In genomic region chr16:73568769-73569168, GRCh38 we compare ENCODE assay signal across 21 cellular contexts.
"Had no signal": no experiment of that assay in that cellular context is flagged by ENCODE, and none has a peak within 500 bp of the region (broad histone marks: within the 10 kb centered on the region; RNA-seq: fewer than 3 reads in every experiment).

No MANE protein-coding gene starts in this region.

- H3K4me1 ChIP-seq: adrenal gland had no signal

- FAIRE-seq: RCC 7860 had no signal

- ATAC-seq: activated CD4-positive, CD25-positive, alpha-beta regulatory T cell treated with anti-CD3 and anti-CD28 coated beads, Interleukin-2, amount 50 U/mL, for 24 hours; activated CD8-positive, alpha-beta T cell treated with anti-CD3 and anti-CD28 coated beads, Interleukin-2, amount 10 ng/mL, durations not matched to agents 7 days and 5 days; PC-3 had no signal

- H3K27ac ChIP-seq: adrenal gland had no signal

- H3K27me3 Mint-ChIP-seq: activated naive CD8-positive, alpha-beta T cell treated with anti-CD3 and anti-CD28 coated beads, Interleukin-2, amount 10 ng/mL, durations not matched to agents 7 days and 5 days had no signal

- H3K4me1 Mint-ChIP-seq: activated naive CD8-positive, alpha-beta T cell treated with anti-CD3 and anti-CD28 coated beads, Interleukin-2, amount 10 ng/mL, durations not matched to agents 7 days and 5 days had no signal

- H3K9me3 ChIP-seq: adrenal gland had no signal

- H3K36me3 ChIP-seq: adrenal gland had no signal

- H3K27me3 ChIP-seq: adrenal gland had no signal

- DNase-seq: activated CD4-positive, alpha-beta T cell treated with anti-CD3 and anti-CD28 coated beads for 4 hours; activated CD4-positive, alpha-beta T cell treated with anti-CD3 and anti-CD28 coated beads, Interleukin-2, amount 50 U/mL, for 4 hours; activated CD8-positive, alpha-beta memory T cell treated with anti-CD3 and anti-CD28 coated beads, Interleukin-2, amount 50 U/mL, for 48 hours; activated CD8-positive, alpha-beta T cell treated with anti-CD3 and anti-CD28 coated beads, Interleukin-2, amount 10 ng/mL, durations not matched to agents 7 days and 5 days; activated naive CD4-positive, alpha-beta T cell treated with anti-CD3 and anti-CD28 coated beads, Interleukin-2, amount 50 U/mL, for 16 hours; activated naive CD8-positive, alpha-beta T cell treated with anti-CD3 and anti-CD28 coated beads, Interleukin-2, amount 10 ng/mL, durations not matched to agents 7 days and 5 days; activated T-cell treated with anti-CD3 and anti-CD28 coated beads, Interleukin-2, amount 50 U/mL, for 1 hour; adrenal gland; anterior cingulate cortex; caudate nucleus; Kasumi-1; KBM-7; NCI-H1930; NCI-H2171 treated with DMSO at 0.1 percent for 48 hours; NCI-H226; NCI-H526; PC-3; SHP77 treated with DMSO at 0.1 percent for 48 hours; T-helper 1 cell had no signal

- H3K27ac Mint-ChIP-seq: activated CD8-positive, alpha-beta T cell treated with anti-CD3 and anti-CD28 coated beads, Interleukin-2, amount 10 ng/mL, durations not matched to agents 7 days and 5 days; activated naive CD8-positive, alpha-beta T cell treated with anti-CD3 and anti-CD28 coated beads, Interleukin-2, amount 10 ng/mL, durations not matched to agents 7 days and 5 days had no signal

- H3K4me3 Mint-ChIP-seq: activated CD8-positive, alpha-beta T cell treated with anti-CD3 and anti-CD28 coated beads, Interleukin-2, amount 10 ng/mL, durations not matched to agents 7 days and 5 days; activated naive CD8-positive, alpha-beta T cell treated with anti-CD3 and anti-CD28 coated beads, Interleukin-2, amount 10 ng/mL, durations not matched to agents 7 days and 5 days had no signal

- H3K4me3 ChIP-seq: adrenal gland had no signal

- H3K36me3 Mint-ChIP-seq: activated naive CD8-positive, alpha-beta T cell treated with anti-CD3 and anti-CD28 coated beads, Interleukin-2, amount 10 ng/mL, durations not matched to agents 7 days and 5 days had no signal
